In the genomic region with DNA sequence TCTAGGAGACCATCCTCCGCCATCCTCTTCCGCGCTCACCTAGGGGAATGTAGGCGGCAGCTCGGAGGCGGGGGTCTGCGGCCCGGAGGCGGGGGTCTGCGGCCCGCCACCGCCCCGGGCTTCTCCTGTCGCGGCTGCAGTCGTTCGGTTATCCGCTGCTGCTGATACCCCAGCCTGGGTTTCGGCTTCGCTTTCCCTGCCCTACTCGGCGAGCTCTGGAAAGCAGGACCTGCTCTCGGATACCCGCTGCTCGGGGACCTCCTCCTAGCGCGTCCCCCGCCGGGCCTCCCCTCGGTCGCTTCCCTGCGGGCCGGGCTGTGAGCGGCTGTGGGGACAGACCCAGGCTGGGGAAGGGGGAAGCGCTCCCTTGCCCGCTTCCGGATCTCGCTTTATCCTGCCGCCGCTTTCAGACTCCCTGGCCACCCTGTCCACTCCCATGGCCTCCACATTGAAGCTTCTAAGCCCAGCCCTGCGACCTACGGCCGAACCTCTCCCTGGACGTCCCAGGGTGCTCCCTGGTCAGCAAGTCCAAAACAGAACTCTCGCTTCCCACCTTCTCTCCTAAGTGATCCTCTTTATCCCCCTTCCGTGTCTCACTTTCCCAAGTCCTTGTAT, we compare ENCODE assay signal across 1 cellular context.
TF ChIP-seq lines count a peak whose summit lies in the region.

No MANE protein-coding gene starts in this region.

TF ChIP-seq in HepG2, 621 proteins besides CTCF, POLR2A, EP300 and RAD21 (continues in another document):
- TF ChIP-seq ZNF367 (CRISPR knock-in tag; IDR thresholded peaks at IDR 0.05; ENCODE audit: borderline replicate concordance): 0 out of 2 replicates have a peak, but pooled peaks have one; percentile 27
- no peak for TF ChIP-seq ZNF546 (CRISPR knock-in tag; conservative IDR thresholded peaks at IDR 0.05)
- 0 out of 2 replicates have a peak, but pooled peaks have one; percentile 25 for TF ChIP-seq HDAC2 (CRISPR knock-in tag; IDR thresholded peaks at IDR 0.05)
- TF ChIP-seq, protein P1, sequence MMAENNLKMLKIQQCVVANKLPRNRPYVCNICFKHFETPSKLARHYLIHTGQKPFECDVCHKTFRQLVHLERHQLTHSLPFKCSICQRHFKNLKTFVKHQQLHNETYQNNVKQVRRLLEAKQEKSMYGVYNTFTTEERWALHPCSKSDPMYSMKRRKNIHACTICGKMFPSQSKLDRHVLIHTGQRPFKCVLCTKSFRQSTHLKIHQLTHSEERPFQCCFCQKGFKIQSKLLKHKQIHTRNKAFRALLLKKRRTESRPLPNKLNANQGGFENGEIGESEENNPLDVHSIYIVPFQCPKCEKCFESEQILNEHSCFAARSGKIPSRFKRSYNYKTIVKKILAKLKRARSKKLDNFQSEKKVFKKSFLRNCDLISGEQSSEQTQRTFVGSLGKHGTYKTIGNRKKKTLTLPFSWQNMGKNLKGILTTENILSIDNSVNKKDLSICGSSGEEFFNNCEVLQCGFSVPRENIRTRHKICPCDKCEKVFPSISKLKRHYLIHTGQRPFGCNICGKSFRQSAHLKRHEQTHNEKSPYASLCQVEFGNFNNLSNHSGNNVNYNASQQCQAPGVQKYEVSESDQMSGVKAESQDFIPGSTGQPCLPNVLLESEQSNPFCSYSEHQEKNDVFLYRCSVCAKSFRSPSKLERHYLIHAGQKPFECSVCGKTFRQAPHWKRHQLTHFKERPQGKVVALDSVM (CRISPR knock-in tag; IDR thresholded peaks at IDR 0.05): peak; percentile 51; the same call in 1 of the 2 replicates
- TF ChIP-seq KLF15 (CRISPR knock-in tag; IDR thresholded peaks at IDR 0.05; ENCODE audit: borderline replicate concordance): 0 out of 2 replicates have a peak, but pooled peaks have one; percentile 38
- TF ChIP-seq, protein P2, sequence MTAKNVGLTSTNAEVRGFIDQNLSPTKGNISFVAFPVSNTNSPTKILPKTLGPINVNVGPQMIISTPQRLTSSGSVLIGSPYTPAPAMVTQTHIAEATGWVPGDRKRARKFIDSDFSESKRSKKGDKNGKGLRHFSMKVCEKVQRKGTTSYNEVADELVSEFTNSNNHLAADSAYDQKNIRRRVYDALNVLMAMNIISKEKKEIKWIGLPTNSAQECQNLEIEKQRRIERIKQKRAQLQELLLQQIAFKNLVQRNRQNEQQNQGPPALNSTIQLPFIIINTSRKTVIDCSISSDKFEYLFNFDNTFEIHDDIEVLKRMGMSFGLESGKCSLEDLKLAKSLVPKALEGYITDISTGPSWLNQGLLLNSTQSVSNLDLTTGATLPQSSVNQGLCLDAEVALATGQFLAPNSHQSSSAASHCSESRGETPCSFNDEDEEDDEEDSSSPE (CRISPR knock-in tag; IDR thresholded peaks at IDR 0.05): no peak
- TF ChIP-seq HOXA7 (CRISPR knock-in tag; IDR thresholded peaks at IDR 0.05): no peak
- TF ChIP-seq SAFB2 (CRISPR knock-in tag; IDR thresholded peaks at IDR 0.05; ENCODE audit: borderline replicate concordance, low read depth): no peak
- TF ChIP-seq ZNF431 (CRISPR knock-in tag; IDR thresholded peaks at IDR 0.05; ENCODE audit: borderline replicate concordance, low read depth): no peak
- TF ChIP-seq, protein P3, sequence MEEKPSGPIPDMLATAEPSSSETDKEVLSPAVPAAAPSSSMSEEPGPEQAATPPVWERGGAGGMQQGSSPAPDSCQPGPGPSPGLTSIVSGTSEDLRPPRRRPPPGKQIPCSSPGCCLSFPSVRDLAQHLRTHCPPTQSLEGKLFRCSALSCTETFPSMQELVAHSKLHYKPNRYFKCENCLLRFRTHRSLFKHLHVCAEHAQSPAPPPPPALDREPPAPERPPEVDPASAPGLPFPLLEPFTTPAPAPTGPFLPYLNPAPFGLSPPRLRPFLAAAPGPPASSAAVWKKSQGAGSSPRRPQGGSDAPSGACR (CRISPR knock-in tag; IDR thresholded peaks at IDR 0.05): no peak
- TF ChIP-seq ZFY (CRISPR knock-in tag; IDR thresholded peaks at IDR 0.05): peak; percentile 44; the same call in 1 of the 2 replicates
- TF ChIP-seq TOPORS (CRISPR knock-in tag; IDR thresholded peaks at IDR 0.05): no peak
- 0 out of 2 replicates have a peak, but pooled peaks have one; percentile 45 for TF ChIP-seq TBP (CRISPR knock-in tag; IDR thresholded peaks at IDR 0.05)
- no peak for TF ChIP-seq KLF13 (CRISPR knock-in tag; IDR thresholded peaks at IDR 0.05)
- TF ChIP-seq ZNF749 (CRISPR knock-in tag; IDR thresholded peaks at IDR 0.05; ENCODE audit: borderline replicate concordance): 0 out of 2 replicates have a peak, but pooled peaks have one; percentile 79
- TF ChIP-seq FOXO1 (CRISPR knock-in tag; IDR thresholded peaks at IDR 0.05): 0 out of 2 replicates have a peak, but pooled peaks have one; percentile 39
- TF ChIP-seq ZNF382 (CRISPR knock-in tag; IDR thresholded peaks at IDR 0.05; ENCODE audit: borderline replicate concordance): no peak
- peak; percentile 38; the same call in 1 of the 2 replicates for TF ChIP-seq MTF2 (CRISPR knock-in tag; IDR thresholded peaks at IDR 0.05; ENCODE audit: borderline replicate concordance)
- TF ChIP-seq ZNF354B (CRISPR knock-in tag; IDR thresholded peaks at IDR 0.05): no peak
- TF ChIP-seq TEAD3 (CRISPR knock-in tag; optimal IDR thresholded peaks at IDR 0.05; ENCODE audit: borderline replicate concordance): no peak
- peak; percentile 60; the same call in 1 of the 2 replicates for TF ChIP-seq RBFOX2 (IDR thresholded peaks at IDR 0.05; ENCODE audit: low read depth, low read length)
- TF ChIP-seq ARNT2 (CRISPR knock-in tag; IDR thresholded peaks at IDR 0.05; ENCODE audit: low read depth): no peak
- TF ChIP-seq HDAC1 (CRISPR knock-in tag; IDR thresholded peaks at IDR 0.05): peak; percentile 46; the same call in 1 of the 2 replicates
- TF ChIP-seq KDM5B (CRISPR knock-in tag; IDR thresholded peaks at IDR 0.05; ENCODE audit: borderline replicate concordance): 0 out of 2 replicates have a peak, but pooled peaks have one; percentile 22
- TF ChIP-seq, protein P4, sequence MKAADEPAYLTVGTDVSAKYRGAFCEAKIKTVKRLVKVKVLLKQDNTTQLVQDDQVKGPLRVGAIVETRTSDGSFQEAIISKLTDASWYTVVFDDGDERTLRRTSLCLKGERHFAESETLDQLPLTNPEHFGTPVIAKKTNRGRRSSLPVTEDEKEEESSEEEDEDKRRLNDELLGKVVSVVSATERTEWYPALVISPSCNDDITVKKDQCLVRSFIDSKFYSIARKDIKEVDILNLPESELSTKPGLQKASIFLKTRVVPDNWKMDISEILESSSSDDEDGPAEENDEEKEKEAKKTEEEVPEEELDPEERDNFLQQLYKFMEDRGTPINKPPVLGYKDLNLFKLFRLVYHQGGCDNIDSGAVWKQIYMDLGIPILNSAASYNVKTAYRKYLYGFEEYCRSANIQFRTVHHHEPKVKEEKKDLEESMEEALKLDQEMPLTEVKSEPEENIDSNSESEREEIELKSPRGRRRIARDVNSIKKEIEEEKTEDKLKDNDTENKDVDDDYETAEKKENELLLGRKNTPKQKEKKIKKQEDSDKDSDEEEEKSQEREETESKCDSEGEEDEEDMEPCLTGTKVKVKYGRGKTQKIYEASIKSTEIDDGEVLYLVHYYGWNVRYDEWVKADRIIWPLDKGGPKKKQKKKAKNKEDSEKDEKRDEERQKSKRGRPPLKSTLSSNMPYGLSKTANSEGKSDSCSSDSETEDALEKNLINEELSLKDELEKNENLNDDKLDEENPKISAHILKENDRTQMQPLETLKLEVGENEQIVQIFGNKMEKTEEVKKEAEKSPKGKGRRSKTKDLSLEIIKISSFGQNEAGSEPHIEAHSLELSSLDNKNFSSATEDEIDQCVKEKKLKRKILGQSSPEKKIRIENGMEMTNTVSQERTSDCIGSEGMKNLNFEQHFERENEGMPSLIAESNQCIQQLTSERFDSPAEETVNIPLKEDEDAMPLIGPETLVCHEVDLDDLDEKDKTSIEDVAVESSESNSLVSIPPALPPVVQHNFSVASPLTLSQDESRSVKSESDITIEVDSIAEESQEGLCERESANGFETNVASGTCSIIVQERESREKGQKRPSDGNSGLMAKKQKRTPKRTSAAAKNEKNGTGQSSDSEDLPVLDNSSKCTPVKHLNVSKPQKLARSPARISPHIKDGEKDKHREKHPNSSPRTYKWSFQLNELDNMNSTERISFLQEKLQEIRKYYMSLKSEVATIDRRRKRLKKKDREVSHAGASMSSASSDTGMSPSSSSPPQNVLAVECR (CRISPR knock-in tag; IDR thresholded peaks at IDR 0.05; ENCODE audit: borderline replicate concordance): peak; percentile 43; the same call in 1 of the 2 replicates
- TF ChIP-seq ZFAT (CRISPR knock-in tag; conservative IDR thresholded peaks at IDR 0.05): 0 out of 2 replicates have a peak, but pooled peaks have one; percentile 10
- TF ChIP-seq ZNF773 (CRISPR knock-in tag; IDR thresholded peaks at IDR 0.05; ENCODE audit: borderline replicate concordance): peak; percentile 42; the same call in 1 of the 2 replicates
- TF ChIP-seq ZNF556 (CRISPR knock-in tag; IDR thresholded peaks at IDR 0.05; ENCODE audit: borderline replicate concordance): no peak
- no peak for TF ChIP-seq HMG20A (CRISPR knock-in tag; IDR thresholded peaks at IDR 0.05; ENCODE audit: borderline replicate concordance)
- 0 out of 2 replicates have a peak, but pooled peaks have one; percentile 30 for TF ChIP-seq REL (CRISPR knock-in tag; conservative IDR thresholded peaks at IDR 0.05)
- TF ChIP-seq, protein P5, sequence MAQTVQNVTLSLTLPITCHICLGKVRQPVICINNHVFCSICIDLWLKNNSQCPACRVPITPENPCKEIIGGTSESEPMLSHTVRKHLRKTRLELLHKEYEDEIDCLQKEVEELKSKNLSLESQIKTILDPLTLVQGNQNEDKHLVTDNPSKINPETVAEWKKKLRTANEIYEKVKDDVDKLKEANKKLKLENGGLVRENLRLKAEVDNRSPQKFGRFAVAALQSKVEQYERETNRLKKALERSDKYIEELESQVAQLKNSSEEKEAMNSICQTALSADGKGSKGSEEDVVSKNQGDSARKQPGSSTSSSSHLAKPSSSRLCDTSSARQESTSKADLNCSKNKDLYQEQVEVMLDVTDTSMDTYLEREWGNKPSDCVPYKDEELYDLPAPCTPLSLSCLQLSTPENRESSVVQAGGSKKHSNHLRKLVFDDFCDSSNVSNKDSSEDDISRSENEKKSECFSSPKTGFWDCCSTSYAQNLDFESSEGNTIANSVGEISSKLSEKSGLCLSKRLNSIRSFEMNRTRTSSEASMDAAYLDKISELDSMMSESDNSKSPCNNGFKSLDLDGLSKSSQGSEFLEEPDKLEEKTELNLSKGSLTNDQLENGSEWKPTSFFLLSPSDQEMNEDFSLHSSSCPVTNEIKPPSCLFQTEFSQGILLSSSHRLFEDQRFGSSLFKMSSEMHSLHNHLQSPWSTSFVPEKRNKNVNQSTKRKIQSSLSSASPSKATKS (CRISPR knock-in tag; IDR thresholded peaks at IDR 0.05): no peak
- peak; percentile 18; the same call in 1 of the 2 replicates for TF ChIP-seq EED (CRISPR knock-in tag; IDR thresholded peaks at IDR 0.05)
- no peak for TF ChIP-seq NCOR1 (IDR thresholded peaks at IDR 0.05; ENCODE audit: borderline replicate concordance, low read length)
- no peak for TF ChIP-seq IRF2 (CRISPR knock-in tag; IDR thresholded peaks at IDR 0.05)
- TF ChIP-seq, protein P6, sequence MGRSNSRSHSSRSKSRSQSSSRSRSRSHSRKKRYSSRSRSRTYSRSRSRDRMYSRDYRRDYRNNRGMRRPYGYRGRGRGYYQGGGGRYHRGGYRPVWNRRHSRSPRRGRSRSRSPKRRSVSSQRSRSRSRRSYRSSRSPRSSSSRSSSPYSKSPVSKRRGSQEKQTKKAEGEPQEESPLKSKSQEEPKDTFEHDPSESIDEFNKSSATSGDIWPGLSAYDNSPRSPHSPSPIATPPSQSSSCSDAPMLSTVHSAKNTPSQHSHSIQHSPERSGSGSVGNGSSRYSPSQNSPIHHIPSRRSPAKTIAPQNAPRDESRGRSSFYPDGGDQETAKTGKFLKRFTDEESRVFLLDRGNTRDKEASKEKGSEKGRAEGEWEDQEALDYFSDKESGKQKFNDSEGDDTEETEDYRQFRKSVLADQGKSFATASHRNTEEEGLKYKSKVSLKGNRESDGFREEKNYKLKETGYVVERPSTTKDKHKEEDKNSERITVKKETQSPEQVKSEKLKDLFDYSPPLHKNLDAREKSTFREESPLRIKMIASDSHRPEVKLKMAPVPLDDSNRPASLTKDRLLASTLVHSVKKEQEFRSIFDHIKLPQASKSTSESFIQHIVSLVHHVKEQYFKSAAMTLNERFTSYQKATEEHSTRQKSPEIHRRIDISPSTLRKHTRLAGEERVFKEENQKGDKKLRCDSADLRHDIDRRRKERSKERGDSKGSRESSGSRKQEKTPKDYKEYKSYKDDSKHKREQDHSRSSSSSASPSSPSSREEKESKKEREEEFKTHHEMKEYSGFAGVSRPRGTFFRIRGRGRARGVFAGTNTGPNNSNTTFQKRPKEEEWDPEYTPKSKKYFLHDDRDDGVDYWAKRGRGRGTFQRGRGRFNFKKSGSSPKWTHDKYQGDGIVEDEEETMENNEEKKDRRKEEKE (IDR thresholded peaks at IDR 0.05): no peak
- no peak for TF ChIP-seq ZNF572 (CRISPR knock-in tag; IDR thresholded peaks at IDR 0.05)
- TF ChIP-seq, protein P7, sequence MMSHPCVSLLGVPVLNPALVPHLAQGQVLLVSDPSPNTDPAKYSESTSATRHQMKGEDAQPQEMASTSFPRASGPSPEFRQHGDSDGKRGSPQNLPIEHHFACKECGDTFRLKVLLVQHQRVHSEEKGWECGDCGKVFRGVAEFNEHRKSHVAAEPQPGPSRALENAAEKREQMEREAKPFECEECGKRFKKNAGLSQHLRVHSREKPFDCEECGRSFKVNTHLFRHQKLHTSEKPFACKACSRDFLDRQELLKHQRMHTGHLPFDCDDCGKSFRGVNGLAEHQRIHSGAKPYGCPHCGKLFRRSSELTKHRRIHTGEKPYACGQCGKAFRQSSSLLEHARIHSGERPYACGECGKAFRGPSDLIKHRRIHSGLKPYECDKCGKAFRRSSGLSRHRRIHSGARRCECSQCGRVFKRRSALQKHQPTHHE (CRISPR knock-in tag; IDR thresholded peaks at IDR 0.05; ENCODE audit: borderline replicate concordance): 0 out of 2 replicates have a peak, but pooled peaks have one; percentile 12
- TF ChIP-seq TAF1 (CRISPR knock-in tag; IDR thresholded peaks at IDR 0.05): peak; percentile 34; the same call in 1 of the 2 replicates
- no peak for TF ChIP-seq KLF9 (CRISPR knock-in tag; IDR thresholded peaks at IDR 0.05; ENCODE audit: low read depth)
- TF ChIP-seq, protein P8, sequence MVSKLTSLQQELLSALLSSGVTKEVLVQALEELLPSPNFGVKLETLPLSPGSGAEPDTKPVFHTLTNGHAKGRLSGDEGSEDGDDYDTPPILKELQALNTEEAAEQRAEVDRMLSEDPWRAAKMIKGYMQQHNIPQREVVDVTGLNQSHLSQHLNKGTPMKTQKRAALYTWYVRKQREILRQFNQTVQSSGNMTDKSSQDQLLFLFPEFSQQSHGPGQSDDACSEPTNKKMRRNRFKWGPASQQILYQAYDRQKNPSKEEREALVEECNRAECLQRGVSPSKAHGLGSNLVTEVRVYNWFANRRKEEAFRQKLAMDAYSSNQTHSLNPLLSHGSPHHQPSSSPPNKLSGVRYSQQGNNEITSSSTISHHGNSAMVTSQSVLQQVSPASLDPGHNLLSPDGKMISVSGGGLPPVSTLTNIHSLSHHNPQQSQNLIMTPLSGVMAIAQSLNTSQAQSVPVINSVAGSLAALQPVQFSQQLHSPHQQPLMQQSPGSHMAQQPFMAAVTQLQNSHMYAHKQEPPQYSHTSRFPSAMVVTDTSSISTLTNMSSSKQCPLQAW (CRISPR knock-in tag; IDR thresholded peaks at IDR 0.05): no peak
- TF ChIP-seq TOE1 (CRISPR knock-in tag; IDR thresholded peaks at IDR 0.05): no peak
- no peak for TF ChIP-seq ZNF331 (CRISPR knock-in tag; IDR thresholded peaks at IDR 0.05)
